Comparison of ENCODE assay signal across 9 cellular contexts in the genomic region with DNA sequence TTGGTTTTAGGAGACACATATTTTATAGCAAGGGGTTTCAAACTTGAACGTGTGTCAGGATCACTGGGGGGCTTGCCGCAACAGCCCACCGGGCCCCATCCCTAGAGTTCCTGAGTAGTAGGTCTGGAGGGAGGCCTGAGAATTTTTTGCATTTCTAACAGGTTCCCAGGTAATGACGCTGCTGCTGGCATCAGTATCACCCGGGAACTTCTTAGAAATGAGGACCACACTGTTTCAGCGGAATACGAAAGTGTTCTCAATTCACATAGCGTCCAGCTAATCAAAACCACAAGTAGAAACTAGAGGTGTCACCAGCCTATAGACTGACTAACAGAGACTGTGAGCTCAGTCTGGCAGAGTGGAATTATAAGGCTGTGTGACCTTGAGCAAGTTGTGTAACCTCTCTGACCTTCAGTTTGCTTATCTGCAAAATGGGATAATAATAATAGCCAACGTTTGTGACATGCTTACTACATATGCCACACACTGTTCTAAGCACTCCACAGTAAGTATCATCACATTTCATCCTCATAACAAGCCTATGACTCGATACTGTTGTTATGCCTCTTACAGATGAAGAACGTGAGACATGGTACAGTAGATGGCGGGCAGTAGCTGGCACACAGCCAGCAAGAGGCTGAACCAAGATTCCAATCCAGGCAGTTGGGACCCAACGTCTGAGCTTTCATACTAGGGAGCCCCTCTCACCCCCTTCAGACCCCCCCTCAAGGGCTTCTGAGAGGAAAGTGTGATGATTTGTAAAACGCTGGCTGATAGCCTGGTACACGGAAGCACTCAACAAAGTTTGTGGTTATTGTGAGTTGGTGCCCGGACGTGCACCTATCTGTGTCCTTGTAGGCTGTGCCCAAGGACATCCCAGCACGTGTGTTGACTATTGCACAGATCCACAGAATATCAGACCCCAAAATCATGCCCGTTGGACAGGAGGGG. TPM values are rescaled to one million over a fixed set of nuclear protein-coding genes. Genes with fewer than 3 reads are reported as not detected.
DNase-seq lines count a peak whose midpoint lies in the region; ATAC-seq lines count a peak whose summit lies in the region.
"Had no signal": no experiment of that assay in that cellular context is flagged by ENCODE, and none has a peak within 500 bp of the region (broad histone marks: within the 10 kb centered on the region; RNA-seq: fewer than 3 reads in every experiment).

No MANE protein-coding gene starts in this region.

- H3K27me3 Mint-ChIP-seq in activated naive CD4-positive, alpha-beta T cell treated with anti-CD3 and anti-CD28 coated beads for 36 hours (ENCODE audit: low read depth) = no peaks in the 10 kb centered on the region

- H3K27ac ChIP-seq in right cardiac atrium (ENCODE audit: low read length) (no peak overlapping the region), mucosa of rectum (ENCODE audit: low read depth in 2 of 2, low read length in 2 of 2) (peak overlapping the region in 1 of 2 donors; percentile 54)

- H3K27me3 ChIP-seq in right cardiac atrium (ENCODE audit: control insufficient read depth, insufficient read depth) (no peaks in the 10 kb centered on the region), mucosa of rectum (ENCODE audit: control insufficient read depth in 2 of 2, insufficient read depth in 2 of 2, low read length in 2 of 2) (no peaks in the 10 kb centered on the region)

- H3K36me3 Mint-ChIP-seq in activated naive CD4-positive, alpha-beta T cell treated with anti-CD3 and anti-CD28 coated beads for 36 hours (ENCODE audit: low read depth) = no peaks in the 10 kb centered on the region

- ATAC-seq in right cardiac atrium (peak; percentile 5), Right ventricle myocardium inferior (no peak)

- peaks cover 63% of the 10 kb centered on the region for H3K4me1 Mint-ChIP-seq in activated naive CD4-positive, alpha-beta T cell treated with anti-CD3 and anti-CD28 coated beads for 36 hours (ENCODE audit: low read depth)

- no peaks in the 10 kb centered on the region for H3K36me3 ChIP-seq in mucosa of rectum (ENCODE audit: control insufficient read depth in 2 of 2, insufficient read depth in 2 of 2, low read length in 2 of 2)

- 61% methylated on average over 19 of the region's 19 CpGs for WGBS in right cardiac atrium

- peak overlapping the region; percentile 75 for H3K4me3 Mint-ChIP-seq in activated naive CD4-positive, alpha-beta T cell treated with anti-CD3 and anti-CD28 coated beads for 36 hours

- peak overlapping the region; percentile 75 for H3K27ac Mint-ChIP-seq in activated naive CD4-positive, alpha-beta T cell treated with anti-CD3 and anti-CD28 coated beads for 36 hours

- DNase-seq in right cardiac atrium (no peak), Right ventricle myocardium inferior (ENCODE audit: missing footprints) (no peak), NCI-H2107 treated with DMSO at 0.1 percent for 48 hours (lab: John Stamatoyannopoulos, UW; ENCODE audit: unreplicated experiment) (no peak), DMS79 treated with DMSO at 0.1 percent for 48 hours (lab: John Stamatoyannopoulos, UW) (no peak), NCI-H526 treated with DMSO at 0.1 percent for 48 hours (lab: John Stamatoyannopoulos, UW) (no peak), NCI-H69 (lab: John Stamatoyannopoulos, UW) (no peak)
- peak; percentile 52 for DNase-seq in activated naive CD4-positive, alpha-beta T cell treated with anti-CD3 and anti-CD28 coated beads for 36 hours

- CTCF ChIA-PET in activated naive CD4-positive, alpha-beta T cell treated with anti-CD3 and anti-CD28 coated beads for 36 hours (lab: Charles Lee) = interaction anchor here (0.6 to 8.6 kb wide), 38 partner anchors 8 to 1065 kb away, joined by 3 to 372 read pairs (median 5); partner anchors contain the start of genes CD79B, CSHL1, ERN1 and GH1

- H3K9me3 Mint-ChIP-seq in activated naive CD4-positive, alpha-beta T cell treated with anti-CD3 and anti-CD28 coated beads for 36 hours = no peaks in the 10 kb centered on the region

- H3K4me1 ChIP-seq in right cardiac atrium (ENCODE audit: control insufficient read depth, insufficient read depth, low read length) (peaks cover 3% of the 10 kb centered on the region), mucosa of rectum (ENCODE audit: control insufficient read depth in 2 of 2, insufficient read depth in 2 of 2, low read length in 2 of 2) (peaks cover 9 to 18% of the 10 kb centered on the region in 2 donors)

- H3K4me3 ChIP-seq in right cardiac atrium (ENCODE audit: low read length) = no peak overlapping the region
- H3K4me3 ChIP-seq in mucosa of rectum (ENCODE audit: low read length in 2 of 2) = peak overlapping the region; percentile 22 to 69

- intact Hi-C loops in right cardiac atrium (cut with DNase I) (loop anchor here (5.0 to 10.0 kb wide), 5 partner anchors 100 to 260 kb away; partner anchors contain the start of genes CSHL1 (in 3 of the 4), ERN1 (in 3 of the 4) and GH1 (in 2 of the 4)), Right ventricle myocardium inferior (cut with DNase I) (loop anchor here (2.0 kb wide), 1 partner anchor 106 kb away; the partner anchor contains the start of gene GH1)
- intact Hi-C loops in activated naive CD4-positive, alpha-beta T cell treated with anti-CD3 and anti-CD28 coated beads for 36 hours (cut with micrococcal nuclease) = loop anchor here (1.0 to 10.0 kb wide), 6 partner anchors 79 to 370 kb away; partner anchors contain the start of genes CD79B, ERN1 and PECAM1

- H3K9me3 ChIP-seq in right cardiac atrium (ENCODE audit: control insufficient read depth, low read length) (no peaks in the 10 kb centered on the region), mucosa of rectum (ENCODE audit: control insufficient read depth in 2 of 2, low read length in 2 of 2) (no peaks in the 10 kb centered on the region)

- peak overlapping the region in 1 of 2 donors; percentile 19 for H3K9ac ChIP-seq in mucosa of rectum (ENCODE audit: low read depth in 1 of 2, low read length in 2 of 2)

RNA-seq across cellular contexts. Expression of gene ICAM2, which starts 4.6 kb away (rescaled TPM):
- 10 to 100 TPM; 17.6 to 31.7 (median 26.3) TPM for total RNA-seq in right cardiac atrium
- 50.3 TPM for polyA plus RNA-seq in right cardiac atrium
- 38.0 TPM for total RNA-seq in Right ventricle myocardium inferior
- 10 to 100 TPM; 41.6 to 41.9 TPM for total RNA-seq in activated naive CD4-positive, alpha-beta T cell treated with anti-CD3 and anti-CD28 coated beads for 36 hours

RNA-seq across cellular contexts. Expression of gene PRR29, which starts 26.9 kb away (rescaled TPM):
- total RNA-seq in right cardiac atrium = under 1 TPM in 3 of 4 donors, not detected in 1; 0.11 to 0.25 (median 0.15) TPM
- polyA plus RNA-seq in right cardiac atrium = 0.45 TPM
- 0.51 TPM for total RNA-seq in Right ventricle myocardium inferior
- under 1 TPM; 0.21 to 0.44 TPM for total RNA-seq in activated naive CD4-positive, alpha-beta T cell treated with anti-CD3 and anti-CD28 coated beads for 36 hours

RNA-seq across cellular contexts. Expression of gene SCN4A, which starts 52.3 kb away (rescaled TPM):
- total RNA-seq in right cardiac atrium (1 to 10 TPM; 1.7 to 5.8 (median 3.0) TPM), Right ventricle myocardium inferior (0.32 TPM)
- polyA plus RNA-seq in right cardiac atrium = 1.6 TPM
- under 1 TPM; 0.10 to 0.47 TPM for total RNA-seq in activated naive CD4-positive, alpha-beta T cell treated with anti-CD3 and anti-CD28 coated beads for 36 hours
- total RNA-seq: epithelial cell of proximal tubule had no signal
